20 cellular contexts compared by ENCODE assay signal in the genomic region with DNA sequence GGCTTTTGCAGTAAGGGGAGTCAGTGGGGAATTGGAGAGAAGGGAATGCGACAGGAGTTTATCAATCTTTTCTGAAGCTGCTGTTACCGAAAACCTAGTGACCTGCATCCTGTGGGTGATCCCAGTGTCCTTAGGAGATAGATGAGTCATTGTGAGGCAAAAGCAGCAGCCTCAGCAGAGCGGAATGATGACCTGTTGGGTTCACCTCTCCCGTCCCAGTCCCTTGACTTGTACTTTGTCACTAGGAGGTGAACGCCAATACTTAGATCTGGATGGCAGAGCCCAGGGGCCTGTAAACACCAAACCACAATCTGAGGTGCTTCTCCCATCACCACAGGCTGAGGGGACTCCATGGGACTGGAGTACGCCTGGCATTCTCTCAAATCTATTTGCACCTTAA.
"Had no signal": no experiment of that assay in that cellular context is flagged by ENCODE, and none has a peak within 500 bp of the region (broad histone marks: within the 10 kb centered on the region; RNA-seq: fewer than 3 reads in every experiment).

No MANE protein-coding gene starts in this region.

- DNase-seq: activated B cell treated with CpG ODN at 0.5 μM for 24 hours; activated CD4-positive, alpha-beta memory T cell treated with anti-CD3 and anti-CD28 coated beads, Interleukin-2, amount 10 ng/mL, durations not matched to agents 7 days and 5 days; activated CD4-positive, alpha-beta T cell treated with anti-CD3 and anti-CD28 coated beads for 48 hours; activated effector memory CD4-positive, alpha-beta T cell treated with anti-CD3 and anti-CD28 coated beads, Interleukin-2, amount 50 U/mL, for 16 hours; activated naive CD4-positive, alpha-beta T cell treated with anti-CD3 and anti-CD28 coated beads, Interleukin-2, amount 50 U/mL, for 16 hours; adrenal gland; heart left ventricle; lower lobe of right lung; mesendoderm; mucosa of descending colon; occipital lobe; posterior cingulate gyrus; stimulated activated CD4-positive, alpha-beta T cell treated with anti-CD3 and anti-CD28 coated beads, Interleukin-4, amount 100 ng/mL, for 1 hour; stimulated activated naive CD4-positive, alpha-beta T cell; testis; upper lobe of left lung had no signal

- H3K4me1 Mint-ChIP-seq: activated B cell treated with CpG ODN at 0.5 μM for 24 hours; activated CD4-positive, alpha-beta memory T cell treated with anti-CD3 and anti-CD28 coated beads, Interleukin-2, amount 10 ng/mL, durations not matched to agents 7 days and 5 days; neural crest cell had no signal

- H3K27me3 ChIP-seq: adrenal gland, heart left ventricle, testis, upper lobe of left lung had no signal

- ATAC-seq: lower lobe of right lung, mucosa of descending colon had no signal

- H3K4me3 Mint-ChIP-seq: activated B cell treated with CpG ODN at 0.5 μM for 24 hours; activated CD4-positive, alpha-beta memory T cell treated with anti-CD3 and anti-CD28 coated beads, Interleukin-2, amount 10 ng/mL, durations not matched to agents 7 days and 5 days; neural crest cell; T-helper 1 cell treated with Interleukin-12 subunit alpha and Interleukin-12 subunit beta and Interleukin-4 antibody, amounts not matched to agents 30 μg/mL and 1 μg/mL, for 36 hours had no signal

- H3K9me3 ChIP-seq: adrenal gland, heart left ventricle, lower lobe of right lung, mucosa of descending colon, testis, upper lobe of left lung had no signal

- H3K27ac ChIP-seq: adrenal gland, coronary artery, epithelial cell of prostate, heart left ventricle, lower lobe of right lung, testis had no signal

- H3K27me3 Mint-ChIP-seq: activated B cell treated with CpG ODN at 0.5 μM for 24 hours; activated CD4-positive, alpha-beta memory T cell treated with anti-CD3 and anti-CD28 coated beads, Interleukin-2, amount 10 ng/mL, durations not matched to agents 7 days and 5 days had no signal

- H3K4me1 ChIP-seq: adrenal gland, heart left ventricle, lower lobe of right lung had no signal

- H3K27ac Mint-ChIP-seq: activated B cell treated with CpG ODN at 0.5 μM for 24 hours; activated CD4-positive, alpha-beta memory T cell treated with anti-CD3 and anti-CD28 coated beads, Interleukin-2, amount 10 ng/mL, durations not matched to agents 7 days and 5 days; T-helper 1 cell treated with Interleukin-12 subunit alpha and Interleukin-12 subunit beta and Interleukin-4 antibody, amounts not matched to agents 30 μg/mL and 1 μg/mL, for 36 hours had no signal

- H3K4me3 ChIP-seq: adrenal gland, coronary artery, heart left ventricle, lower lobe of right lung, mucosa of descending colon, testis, upper lobe of left lung had no signal

- H3K9me3 Mint-ChIP-seq: activated B cell treated with CpG ODN at 0.5 μM for 24 hours; activated CD4-positive, alpha-beta memory T cell treated with anti-CD3 and anti-CD28 coated beads, Interleukin-2, amount 10 ng/mL, durations not matched to agents 7 days and 5 days; neural crest cell; T-helper 1 cell treated with Interleukin-12 subunit alpha and Interleukin-12 subunit beta and Interleukin-4 antibody, amounts not matched to agents 30 μg/mL and 1 μg/mL, for 36 hours had no signal
